In the genomic region with DNA sequence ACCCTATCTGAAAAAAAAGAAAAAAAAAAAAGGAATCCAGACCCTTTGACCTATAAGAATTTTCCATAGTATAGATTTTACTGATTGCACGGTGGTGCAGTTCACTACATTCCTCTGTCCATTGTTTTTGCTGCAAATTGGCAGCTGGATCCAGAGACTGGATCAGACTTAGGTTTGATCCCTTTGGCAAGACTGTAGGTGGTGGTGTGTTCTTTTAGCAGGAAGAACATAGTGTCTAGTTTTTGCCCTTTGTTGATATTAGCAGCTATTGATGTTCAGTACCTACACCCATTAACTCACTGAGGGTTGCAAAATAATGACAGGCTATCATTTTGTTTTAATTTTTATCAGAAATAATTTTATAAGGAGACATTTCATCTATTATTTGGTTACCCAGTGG, we compare ENCODE assay signal across 18 cellular contexts. TPM values are rescaled to one million over a fixed set of nuclear protein-coding genes. Genes with fewer than 3 reads are reported as not detected.
DNase-seq lines count a peak whose midpoint lies in the region; ATAC-seq and TF ChIP-seq lines count a peak whose summit lies in the region.
"Had no signal": no experiment of that assay in that cellular context is flagged by ENCODE, and none has a peak within 500 bp of the region (broad histone marks: within the 10 kb centered on the region; RNA-seq: fewer than 3 reads in every experiment).

No MANE protein-coding gene starts in this region.

- no peak overlapping the region for H2AK5ac ChIP-seq in trophoblast cell (ENCODE audit: low read length)

- intact Hi-C loops in activated CD4-positive, alpha-beta T cell treated with anti-CD3 and anti-CD28 coated beads, Interleukin-2, amount 10 ng/mL, durations not matched to agents 24 days and 14 days (cut with micrococcal nuclease) = no loop called here
- intact Hi-C loops in left ventricle myocardium superior (cut with micrococcal nuclease) = no loop called here
- intact Hi-C loops in OCI-LY7 (cut with micrococcal nuclease; ENCODE audit: unreplicated experiment) = no loop called here

- WGBS in trophoblast cell (ENCODE audit: extremely low coverage, insufficient coverage, insufficient read length) = no CpG with 5 or more reads among the region's 1 CpG

- no peak overlapping the region for H2BK12ac ChIP-seq in trophoblast cell (ENCODE audit: low read length)

- H3K79me1 ChIP-seq in trophoblast cell (ENCODE audit: low read length) = peaks cover 23% of the 10 kb centered on the region

- peak overlapping the region; percentile 47 for H3K4ac ChIP-seq in trophoblast cell (ENCODE audit: low read depth, low read length)

- H4K8ac ChIP-seq in trophoblast cell (ENCODE audit: low read depth, low read length) = peak overlapping the region; percentile 43

- H3K9ac ChIP-seq in trophoblast cell (ENCODE audit: low read length) = no peak overlapping the region

- H2AFZ ChIP-seq in trophoblast cell (ENCODE audit: insufficient read depth, low read length, poor library complexity) (no peak overlapping the region), OCI-LY7 (ENCODE audit: low read length) (no peak overlapping the region)
- H2AFZ ChIP-seq: GM23338 had no signal

- peaks cover 10 to 14% of the 10 kb centered on the region in 2 experiments for H3K4me1 ChIP-seq in trophoblast cell (ENCODE audit: control insufficient read depth in 1 of 2, insufficient read depth in 2 of 2, low read length in 2 of 2)
- H3K4me1 ChIP-seq in OCI-LY7 (ENCODE audit: insufficient read depth, low read length, poor library complexity, severe bottlenecking) = no peaks in the 10 kb centered on the region

- no peak overlapping the region for H3K4me3 Mint-ChIP-seq in activated CD4-positive, alpha-beta T cell treated with anti-CD3 and anti-CD28 coated beads, Interleukin-2, amount 10 ng/mL, durations not matched to agents 24 days and 14 days
- no peak overlapping the region for H3K4me3 Mint-ChIP-seq in activated CD4-positive, alpha-beta T cell treated with anti-CD3 and anti-CD28 coated beads, Interleukin-2, amount 10 ng/mL, durations not matched to agents 7 days and 5 days
- H3K4me3 Mint-ChIP-seq in chondrocyte (ENCODE audit: unreplicated experiment) (no peak overlapping the region), nephron progenitor cell (no peak overlapping the region)
- H3K4me3 Mint-ChIP-seq: CD14-positive monocyte; CD4-positive, alpha-beta memory T cell; GM23338 had no signal

- no peak overlapping the region for H4K12ac ChIP-seq in trophoblast cell (ENCODE audit: low read depth, low read length)

- H3K14ac ChIP-seq in trophoblast cell (ENCODE audit: low read length) = peak overlapping the region; percentile 76

- H3K36me3 ChIP-seq in trophoblast cell (ENCODE audit: control insufficient read depth in 1 of 2, insufficient read depth in 2 of 2, low read length in 2 of 2) = peaks cover 1 to 4% of the 10 kb centered on the region in 2 experiments
- H3K36me3 ChIP-seq in OCI-LY7 (ENCODE audit: insufficient read depth, low read length) = no peaks in the 10 kb centered on the region

- H3K4me3 ChIP-seq in trophoblast cell (ENCODE audit: low read depth, low read length) (no peak overlapping the region), OCI-LY7 (ENCODE audit: low read depth, low read length, poor library complexity, severe bottlenecking) (no peak overlapping the region)
- H3K4me3 ChIP-seq: A549, GM23338 had no signal

- no peak overlapping the region for H3K18ac ChIP-seq in trophoblast cell (ENCODE audit: low read length)

- H3K36me3 Mint-ChIP-seq in activated CD4-positive, alpha-beta T cell treated with anti-CD3 and anti-CD28 coated beads, Interleukin-2, amount 10 ng/mL, durations not matched to agents 24 days and 14 days (ENCODE audit: low read depth) = peaks cover 2% of the 10 kb centered on the region
- H3K36me3 Mint-ChIP-seq in activated CD4-positive, alpha-beta T cell treated with anti-CD3 and anti-CD28 coated beads, Interleukin-2, amount 10 ng/mL, durations not matched to agents 7 days and 5 days (ENCODE audit: low read depth) = peaks cover 1% of the 10 kb centered on the region
- peaks cover 13% of the 10 kb centered on the region for H3K36me3 Mint-ChIP-seq in chondrocyte (ENCODE audit: low read depth)
- peaks cover 9% of the 10 kb centered on the region for H3K36me3 Mint-ChIP-seq in nephron progenitor cell (ENCODE audit: low read depth)

- POLR2A ChIA-PET in activated CD4-positive, alpha-beta T cell treated with anti-CD3 and anti-CD28 coated beads, Interleukin-2, amount 10 ng/mL, durations not matched to agents 7 days and 5 days (lab: Charles Lee) = no interaction called here
- POLR2A ChIA-PET in OCI-LY7 (lab: Charles Lee) = no interaction called here

- CTCF ChIA-PET in activated CD4-positive, alpha-beta T cell treated with anti-CD3 and anti-CD28 coated beads, Interleukin-2, amount 10 ng/mL, durations not matched to agents 7 days and 5 days (lab: Charles Lee) = no interaction called here
- CTCF ChIA-PET in OCI-LY7 (lab: Charles Lee; ENCODE audit: unreplicated experiment) = no interaction called here

- ATAC-seq in left ventricle myocardium superior = peak; percentile 46
- ATAC-seq: A549, GM23338 had no signal

- H3K23ac ChIP-seq in trophoblast cell (ENCODE audit: low read length) = no peak overlapping the region

- H3K27ac ChIP-seq in trophoblast cell (ENCODE audit: low read depth, low read length) (peak overlapping the region; percentile 82), OCI-LY7 (ENCODE audit: low read depth, low read length, poor library complexity, severe bottlenecking) (no peak overlapping the region)
- H3K27ac ChIP-seq: 22Rv1, A549 had no signal

- peak overlapping the region; percentile 95 for H2BK120ac ChIP-seq in trophoblast cell (ENCODE audit: insufficient read depth, low read length, poor library complexity)

- H3K9me3 ChIP-seq in trophoblast cell (ENCODE audit: insufficient read depth, low read depth, low read length) = no peaks in the 10 kb centered on the region
- H3K9me3 ChIP-seq in OCI-LY7 (ENCODE audit: low read length) = no peaks in the 10 kb centered on the region
- H3K9me3 ChIP-seq: A549 had no signal

- no TSS peak for BruUV-seq in OCI-LY7 (replicated peaks; lab: Mats Ljungman, UMichigan)

- H3K9me2 ChIP-seq in OCI-LY7 (ENCODE audit: insufficient read depth, low read length) = no peaks in the 10 kb centered on the region

- no peaks in the 10 kb centered on the region for H3K9me3 Mint-ChIP-seq in activated CD4-positive, alpha-beta T cell treated with anti-CD3 and anti-CD28 coated beads, Interleukin-2, amount 10 ng/mL, durations not matched to agents 24 days and 14 days
- no peaks in the 10 kb centered on the region for H3K9me3 Mint-ChIP-seq in activated CD4-positive, alpha-beta T cell treated with anti-CD3 and anti-CD28 coated beads, Interleukin-2, amount 10 ng/mL, durations not matched to agents 7 days and 5 days
- H3K9me3 Mint-ChIP-seq in chondrocyte (ENCODE audit: low read depth) (no peaks in the 10 kb centered on the region), nephron progenitor cell (no peaks in the 10 kb centered on the region)
- H3K9me3 Mint-ChIP-seq: CD14-positive monocyte, GM23338 had no signal

- peaks cover 5% of the 10 kb centered on the region for H3K79me2 ChIP-seq in trophoblast cell (ENCODE audit: control insufficient read depth, insufficient read depth, low read length, poor library complexity)
- H3K79me2 ChIP-seq in OCI-LY7 (ENCODE audit: insufficient read depth, low read depth, low read length) = no peaks in the 10 kb centered on the region

- no peaks in the 10 kb centered on the region for H4K20me1 ChIP-seq in OCI-LY7 (ENCODE audit: insufficient read depth, low read length)

- H3K27me3 Mint-ChIP-seq in activated CD4-positive, alpha-beta T cell treated with anti-CD3 and anti-CD28 coated beads, Interleukin-2, amount 10 ng/mL, durations not matched to agents 24 days and 14 days = no peaks in the 10 kb centered on the region
- no peaks in the 10 kb centered on the region for H3K27me3 Mint-ChIP-seq in activated CD4-positive, alpha-beta T cell treated with anti-CD3 and anti-CD28 coated beads, Interleukin-2, amount 10 ng/mL, durations not matched to agents 7 days and 5 days
- H3K27me3 Mint-ChIP-seq in chondrocyte (ENCODE audit: low read depth) (no peaks in the 10 kb centered on the region), nephron progenitor cell (ENCODE audit: low read depth, poor library complexity) (no peaks in the 10 kb centered on the region)
- H3K27me3 Mint-ChIP-seq: CD4-positive, alpha-beta memory T cell had no signal

- H3K27ac Mint-ChIP-seq in activated CD4-positive, alpha-beta T cell treated with anti-CD3 and anti-CD28 coated beads, Interleukin-2, amount 10 ng/mL, durations not matched to agents 24 days and 14 days = no peak overlapping the region
- no peak overlapping the region for H3K27ac Mint-ChIP-seq in activated CD4-positive, alpha-beta T cell treated with anti-CD3 and anti-CD28 coated beads, Interleukin-2, amount 10 ng/mL, durations not matched to agents 7 days and 5 days
- H3K27ac Mint-ChIP-seq in chondrocyte (ENCODE audit: unreplicated experiment) (peak overlapping the region; percentile 90), nephron progenitor cell (no peak overlapping the region)
- H3K27ac Mint-ChIP-seq: GM23338 had no signal

- peak overlapping the region; percentile 99 for H2BK5ac ChIP-seq in trophoblast cell (ENCODE audit: low read depth, low read length, poor library complexity)

- H3K27me3 ChIP-seq in trophoblast cell (ENCODE audit: insufficient read depth, low read length) = no peaks in the 10 kb centered on the region

- peaks cover 2% of the 10 kb centered on the region for H3K4me1 Mint-ChIP-seq in activated CD4-positive, alpha-beta T cell treated with anti-CD3 and anti-CD28 coated beads, Interleukin-2, amount 10 ng/mL, durations not matched to agents 24 days and 14 days
- no peaks in the 10 kb centered on the region for H3K4me1 Mint-ChIP-seq in activated CD4-positive, alpha-beta T cell treated with anti-CD3 and anti-CD28 coated beads, Interleukin-2, amount 10 ng/mL, durations not matched to agents 7 days and 5 days
- H3K4me1 Mint-ChIP-seq in chondrocyte (ENCODE audit: low read depth) (peaks cover 93% of the 10 kb centered on the region), nephron progenitor cell (peaks cover 9% of the 10 kb centered on the region)

- peak overlapping the region; percentile 97 for H4K91ac ChIP-seq in trophoblast cell (ENCODE audit: low read depth, low read length)

- peak; percentile 11 for DNase-seq in activated CD4-positive, alpha-beta T cell treated with anti-CD3 and anti-CD28 coated beads, Interleukin-2, amount 10 ng/mL, durations not matched to agents 24 days and 14 days
- no peak for DNase-seq in activated CD4-positive, alpha-beta T cell treated with anti-CD3 and anti-CD28 coated beads, Interleukin-2, amount 10 ng/mL, durations not matched to agents 7 days and 5 days
- DNase-seq in chondrocyte (ENCODE audit: low spot score) (no peak), left ventricle myocardium superior (no peak), trophoblast cell (peak in 1 of 2 donors; percentile 12), NCI-H345 (lab: John Stamatoyannopoulos, UW) (no peak), nephron progenitor cell (no peak), OCI-LY7 (ENCODE audit: low spot score) (no peak)
- DNase-seq: AML-193; CD4-positive, alpha-beta memory T cell; DMS153; DMS79; GDM1; HCEC 1CT had no signal

- TF ChIP-seq CTCF in chondrocyte (IDR thresholded peaks at IDR 0.05) (no peak), nephron progenitor cell (IDR thresholded peaks at IDR 0.05) (no peak), OCI-LY7 (conservative IDR thresholded peaks at IDR 0.05; ENCODE audit: low read length) (no peak)

- H3K4me2 ChIP-seq in trophoblast cell (ENCODE audit: low read length) (no peak overlapping the region), OCI-LY7 (ENCODE audit: low read length) (no peak overlapping the region)
- H3K4me2 ChIP-seq: A549, GM23338 had no signal

RNA-seq across cellular contexts. Expression of a gene that starts 37.1 kb away (rescaled TPM):
- total RNA-seq in activated CD4-positive, alpha-beta T cell treated with anti-CD3 and anti-CD28 coated beads, Interleukin-2, amount 10 ng/mL, durations not matched to agents 24 days and 14 days = 47.4 and 47.9 TPM in 2 replicates
- 10 to 100 TPM; 44.0 to 46.7 TPM for total RNA-seq in activated CD4-positive, alpha-beta T cell treated with anti-CD3 and anti-CD28 coated beads, Interleukin-2, amount 10 ng/mL, durations not matched to agents 7 days and 5 days
- total RNA-seq in chondrocyte (178 to 258 TPM (median 186 TPM) in 3 replicates), left ventricle myocardium superior (52.3 TPM), OCI-LY7 (2022) (87.8 and 99.1 TPM in 2 replicates)
- 187 and 189 TPM in 2 replicates for polyA plus RNA-seq in trophoblast cell (2013)
- total RNA-seq in OCI-LY7 (2014; rRNA removed; shearing (Covaris generic)) = 58.6 and 67.5 TPM in 2 replicates
